Comparison of ENCODE assay signal across 15 cellular contexts in genomic region chr3:169710619-169711018, GRCh38. TPM values are rescaled to one million over a fixed set of nuclear protein-coding genes. Genes with fewer than 3 reads are reported as not detected.
DNase-seq lines count a peak whose midpoint lies in the region; ATAC-seq and TF ChIP-seq lines count a peak whose summit lies in the region.
"Had no signal": no experiment of that assay in that cellular context is flagged by ENCODE, and none has a peak within 500 bp of the region (broad histone marks: within the 10 kb centered on the region; RNA-seq: fewer than 3 reads in every experiment).

No MANE protein-coding gene starts in this region.

- intact Hi-C loops in left lung (cut with DNase I) = no loop called here

- DNase-seq in ELR (ENCODE audit: low read depth) (peak; percentile 37), HT1080 (ENCODE audit: low read depth) (peak; percentile 46), astrocyte of the spinal cord (ENCODE audit: low read depth, low spot score) (peak; percentile 19), fibroblast of the aortic adventitia (ENCODE audit: low read depth) (peak; percentile 6), DMS 273 treated with DMSO at 0.1 percent for 48 hours (lab: John Stamatoyannopoulos, UW) (no peak), caudate nucleus (lab: John Stamatoyannopoulos, UW) (no peak), left lung (no peak), dermis blood vessel endothelial cell (no peak)
- DNase-seq: AML-193; Caco-2; CD8-positive, alpha-beta memory T cell; DMS53; GM23248 had no signal

- H3K27me3 ChIP-seq in left lung = no peaks in the 10 kb centered on the region
- H3K27me3 ChIP-seq: BLaER1 had no signal

- H3K4me3 ChIP-seq in astrocyte of the spinal cord (ENCODE audit: low read depth, low read length) (no peak overlapping the region), fibroblast of the aortic adventitia (ENCODE audit: low read depth, low read length) (no peak overlapping the region), left lung (no peak overlapping the region)
- H3K4me3 ChIP-seq: BLaER1, GM23248 had no signal

- H3K27ac ChIP-seq in caudate nucleus (ENCODE audit: low read depth, low read length) = no peak overlapping the region
- no peak overlapping the region for H3K27ac ChIP-seq in left lung
- H3K27ac ChIP-seq: BLaER1, GM23248 had no signal

- TF ChIP-seq CTCF in astrocyte of the spinal cord (IDR thresholded peaks at IDR 0.05; ENCODE audit: low read depth, low read length) (no peak), fibroblast of the aortic adventitia (IDR thresholded peaks at IDR 0.05; ENCODE audit: insufficient read depth, low read length) (no peak), left lung (IDR thresholded peaks at IDR 0.05) (no peak)

- in situ Hi-C loops in astrocyte of the spinal cord (cut with HindIII; ENCODE audit: low sequenced_read_pairs) = no loop called here

- no peaks in the 10 kb centered on the region for H3K4me1 ChIP-seq in left lung
- H3K4me1 ChIP-seq: BLaER1, Caco-2 had no signal

- no peaks in the 10 kb centered on the region for H3K9me3 ChIP-seq in left lung
- H3K9me3 ChIP-seq: BLaER1, Caco-2 had no signal

- no peaks in the 10 kb centered on the region for H3K36me3 ChIP-seq in left lung
- H3K36me3 ChIP-seq: BLaER1 had no signal

- no peak for ATAC-seq in left lung
- ATAC-seq: HepG2 had no signal

RNA-seq across cellular contexts. Expression of gene MECOM, which starts 47.1 kb away (rescaled TPM):
- 5.3 and 10.9 TPM in 2 replicates for total RNA-seq in HT1080 (2014; rRNA removed; shearing (Covaris generic))
- 1.8 and 2.3 TPM in 2 replicates for polyA plus RNA-seq in HT1080 (2015; cell fraction: cytosol; rRNA removed)
- 5.5 and 5.8 TPM in 2 replicates for polyA plus RNA-seq in HT1080 (2015; cell fraction: nucleus; rRNA removed)
- total RNA-seq in fibroblast of the aortic adventitia (ENCODE audit: low replicate concordance) (10.1 and 44.3 TPM in 2 replicates), left lung (10 to 100 TPM; 65.1 to 95.7 TPM), dermis blood vessel endothelial cell (54.3 and 76.4 TPM in 2 replicates)
- total RNA-seq: CD8-positive, alpha-beta memory T cell had no signal
- polyA plus RNA-seq: CD8-positive, alpha-beta memory T cell had no signal

RNA-seq across cellular contexts. Expression of gene TERC, which starts 54.2 kb away (rescaled TPM):
- 52.4 and 143 TPM in 2 replicates for total RNA-seq in HT1080 (2014; rRNA removed; shearing (Covaris generic))
- polyA plus RNA-seq in HT1080 (2015; cell fraction: cytosol; rRNA removed) = not detected in 2 replicates
- polyA plus RNA-seq in HT1080 (2015; cell fraction: nucleus; rRNA removed) = not detected in 2 replicates
- total RNA-seq in fibroblast of the aortic adventitia (ENCODE audit: low replicate concordance) (124 and 230 TPM in 2 replicates), left lung (1 to 10 TPM; 4.0 to 8.0 TPM), dermis blood vessel endothelial cell (36.1 and 446 TPM in 2 replicates)
- polyA plus RNA-seq: GM23248 had no signal

RNA-seq across cellular contexts. Expression of gene ACTRT3, which starts 58.7 kb away (rescaled TPM):
- total RNA-seq in HT1080 (2014; rRNA removed; shearing (Covaris generic)) = not detected in 2 replicates
- polyA plus RNA-seq in HT1080 (2015; cell fraction: cytosol; rRNA removed) = 0.06 TPM in 1 of 2 replicates, not detected in the other
- 0.11 TPM in 1 of 2 replicates, not detected in the other for polyA plus RNA-seq in HT1080 (2015; cell fraction: nucleus; rRNA removed)
- 3.8 and 4.3 TPM in 2 replicates for total RNA-seq in fibroblast of the aortic adventitia (ENCODE audit: low replicate concordance)
- 1 to 10 TPM; 2.1 to 2.6 TPM for total RNA-seq in left lung
- total RNA-seq in dermis blood vessel endothelial cell = 3.6 and 4.7 TPM in 2 replicates
- total RNA-seq: Caco-2 had no signal

Comparison
In these comparisons a context has a peak if more than half of its experiments do, and no peak if none do; other contexts are left out.
1. DNase-seq: peak in ELR (single experiment), HT1080 (single experiment), astrocyte of the spinal cord (single experiment) and fibroblast of the aortic adventitia (single experiment); none in DMS 273 treated with DMSO at 0.1 percent for 48 hours (single experiment), caudate nucleus (0 of 61), left lung (0 of 2) and dermis blood vessel endothelial cell (single experiment).